ENCODE assay signal across 8 cellular contexts in genomic region chr15:64912379-64912778, GRCh38. TPM values are rescaled to one million over a fixed set of nuclear protein-coding genes. Genes with fewer than 3 reads are reported as not detected.
DNase-seq lines count a peak whose midpoint lies in the region; ATAC-seq, FAIRE-seq and TF ChIP-seq lines count a peak whose summit lies in the region.

No MANE protein-coding gene starts in this region.

- CTCF ChIA-PET in CD8-positive, alpha-beta memory T cell (lab: Charles Lee), result interaction anchor here (2.0 to 11.0 kb wide), 2 partner anchors 102 to 182 kb away, joined by 9 to 115 read pairs; no protein-coding TSS in a partner anchor

- H3K27ac ChIP-seq in CD8-positive, alpha-beta memory T cell (ENCODE audit: low read depth, low read length), result no peak overlapping the region
- H3K27ac ChIP-seq in pancreas, result no peak overlapping the region

- no peaks in the 10 kb centered on the region for H3K9me3 ChIP-seq in CD8-positive, alpha-beta memory T cell (ENCODE audit: low read length)
- no peaks in the 10 kb centered on the region for H3K9me3 ChIP-seq in pancreas

- H3K4me3 ChIP-seq in CD8-positive, alpha-beta memory T cell (ENCODE audit: low read length), result no peak overlapping the region
- H3K4me3 ChIP-seq in fibroblast of pulmonary artery (replicated peaks; ENCODE audit: low read depth, low read length) (peak overlapping the region; percentile 53), pancreas (peak overlapping the region; percentile 40 to 70 (median 51))

- peaks cover 6% of the 10 kb centered on the region for H3K4me1 ChIP-seq in CD8-positive, alpha-beta memory T cell (ENCODE audit: insufficient read depth, low read length)
- H3K4me1 ChIP-seq in pancreas, result no peaks in the 10 kb centered on the region

- no peak for DNase-seq in CD8-positive, alpha-beta memory T cell
- no peak for DNase-seq in fibroblast of pulmonary artery (ENCODE audit: low read depth)
- DNase-seq in pancreas, result peak in 1 of 6 donors; percentile 25
- no peak for DNase-seq in ACHN
- DNase-seq in COLO668 (lab: John Stamatoyannopoulos, UW; ENCODE audit: unreplicated experiment), result no peak

- peaks cover 5 to 21% (median 11%) of the 10 kb centered on the region in 3 donors for H3K4me1 Mint-ChIP-seq in CD8-positive, alpha-beta memory T cell

- H3K4me3 Mint-ChIP-seq in CD8-positive, alpha-beta memory T cell, result peak overlapping the region; percentile 8 to 60 (median 38)

- H3K9me3 Mint-ChIP-seq in CD8-positive, alpha-beta memory T cell, result no peaks in the 10 kb centered on the region

- H3K27ac Mint-ChIP-seq in CD8-positive, alpha-beta memory T cell, result no peak overlapping the region

- TF ChIP-seq CTCF in fibroblast of pulmonary artery (IDR thresholded peaks at IDR 0.05; ENCODE audit: low read length, missing control alignments) (no peak), pancreas (IDR thresholded peaks at IDR 0.05) (no peak)

- 45 to 56% methylated on average over 12 of the region's 12 CpGs for WGBS in pancreas, 2 donors

- peaks cover 0 to under 1% (median 0%) of the 10 kb centered on the region in 3 donors for H3K36me3 Mint-ChIP-seq in CD8-positive, alpha-beta memory T cell

- peaks cover 4 to 6% of the 10 kb centered on the region in 2 donors for H3K27me3 Mint-ChIP-seq in CD8-positive, alpha-beta memory T cell

- no peaks in the 10 kb centered on the region for H3K27me3 ChIP-seq in CD8-positive, alpha-beta memory T cell (ENCODE audit: insufficient read depth, low read length, poor library complexity, severe bottlenecking)
- peaks cover 0 to 3% (median 0%) of the 10 kb centered on the region in 4 donors for H3K27me3 ChIP-seq in pancreas

- no peak for FAIRE-seq in pancreas (lab: Jason Lieb, UNC)

- intact Hi-C loops in pancreas (cut with DNase I), result loop anchor here in 1 of 3 donors (10.0 kb wide), 1 partner anchor 178 kb away; no protein-coding TSS in a partner anchor

- ATAC-seq in SK-N-SH treated with all-trans-retinoic acid at 6 μM for 48 hours (peak; percentile 5), pancreas (peak; percentile 39 to 45 (median 44)), GM18873 (IDR thresholded peaks at IDR 0.05; ENCODE audit: low FRiP score, unreplicated experiment) (no peak), HG03135 (IDR thresholded peaks at IDR 0.05; ENCODE audit: unreplicated experiment) (no peak)

- in situ Hi-C loops in ACHN (cut with HindIII; ENCODE audit: low pct_ligation_motif_present, low pct_unique_long_range_greater_than_20kb, low sequenced_read_pairs), result no loop called here

- H3K36me3 ChIP-seq in CD8-positive, alpha-beta memory T cell (ENCODE audit: insufficient read depth, low read length), result no peaks in the 10 kb centered on the region
- H3K36me3 ChIP-seq in pancreas, result no peaks in the 10 kb centered on the region

- POLR2A ChIA-PET in CD8-positive, alpha-beta memory T cell (lab: Charles Lee), result no interaction called here

TF ChIP-seq in SK-N-SH treated with all-trans-retinoic acid at 6 μM for 48 hours, 23 proteins besides CTCF, POLR2A, EP300 and RAD21:
- no peak for TF ChIP-seq ZNF8 (CRISPR knock-in tag; IDR thresholded peaks at IDR 0.05)
- no peak for TF ChIP-seq ZNF70 (CRISPR knock-in tag; IDR thresholded peaks at IDR 0.05)
- TF ChIP-seq, protein P1, sequence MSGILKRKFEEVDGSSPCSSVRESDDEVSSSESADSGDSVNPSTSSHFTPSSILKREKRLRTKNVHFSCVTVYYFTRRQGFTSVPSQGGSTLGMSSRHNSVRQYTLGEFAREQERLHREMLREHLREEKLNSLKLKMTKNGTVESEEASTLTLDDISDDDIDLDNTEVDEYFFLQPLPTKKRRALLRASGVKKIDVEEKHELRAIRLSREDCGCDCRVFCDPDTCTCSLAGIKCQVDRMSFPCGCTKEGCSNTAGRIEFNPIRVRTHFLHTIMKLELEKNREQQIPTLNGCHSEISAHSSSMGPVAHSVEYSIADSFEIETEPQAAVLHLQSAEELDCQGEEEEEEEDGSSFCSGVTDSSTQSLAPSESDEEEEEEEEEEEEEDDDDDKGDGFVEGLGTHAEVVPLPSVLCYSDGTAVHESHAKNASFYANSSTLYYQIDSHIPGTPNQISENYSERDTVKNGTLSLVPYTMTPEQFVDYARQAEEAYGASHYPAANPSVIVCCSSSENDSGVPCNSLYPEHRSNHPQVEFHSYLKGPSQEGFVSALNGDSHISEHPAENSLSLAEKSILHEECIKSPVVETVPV (CRISPR knock-in tag; IDR thresholded peaks at IDR 0.05), result no peak
- TF ChIP-seq, protein P2, sequence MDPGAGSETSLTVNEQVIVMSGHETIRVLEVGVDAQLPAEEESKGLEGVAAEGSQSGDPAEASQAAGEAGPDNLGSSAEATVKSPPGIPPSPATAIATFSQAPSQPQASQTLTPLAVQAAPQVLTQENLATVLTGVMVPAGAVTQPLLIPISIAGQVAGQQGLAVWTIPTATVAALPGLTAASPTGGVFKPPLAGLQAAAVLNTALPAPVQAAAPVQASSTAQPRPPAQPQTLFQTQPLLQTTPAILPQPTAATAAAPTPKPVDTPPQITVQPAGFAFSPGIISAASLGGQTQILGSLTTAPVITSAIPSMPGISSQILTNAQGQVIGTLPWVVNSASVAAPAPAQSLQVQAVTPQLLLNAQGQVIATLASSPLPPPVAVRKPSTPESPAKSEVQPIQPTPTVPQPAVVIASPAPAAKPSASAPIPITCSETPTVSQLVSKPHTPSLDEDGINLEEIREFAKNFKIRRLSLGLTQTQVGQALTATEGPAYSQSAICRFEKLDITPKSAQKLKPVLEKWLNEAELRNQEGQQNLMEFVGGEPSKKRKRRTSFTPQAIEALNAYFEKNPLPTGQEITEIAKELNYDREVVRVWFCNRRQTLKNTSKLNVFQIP (CRISPR knock-in tag; IDR thresholded peaks at IDR 0.05; ENCODE audit: borderline replicate concordance, low read depth), result no peak
- no peak for TF ChIP-seq ZFP3 (CRISPR knock-in tag; IDR thresholded peaks at IDR 0.05)
- TF ChIP-seq RARB (CRISPR knock-in tag; IDR thresholded peaks at IDR 0.05), result no peak
- no peak for TF ChIP-seq OSR1 (CRISPR knock-in tag; IDR thresholded peaks at IDR 0.05)
- TF ChIP-seq PATZ1 (CRISPR knock-in tag; IDR thresholded peaks at IDR 0.05; ENCODE audit: borderline replicate concordance), result no peak
- no peak for TF ChIP-seq ZNF565 (CRISPR knock-in tag; conservative IDR thresholded peaks at IDR 0.05; ENCODE audit: low read depth)
- no peak for TF ChIP-seq PPARA (CRISPR knock-in tag; IDR thresholded peaks at IDR 0.05; ENCODE audit: borderline replicate concordance)
- TF ChIP-seq BACH2 (CRISPR knock-in tag; IDR thresholded peaks at IDR 0.05; ENCODE audit: borderline replicate concordance), result no peak
- no peak for TF ChIP-seq TSHZ2 (CRISPR knock-in tag; IDR thresholded peaks at IDR 0.05)
- TF ChIP-seq ISL1 (CRISPR knock-in tag; IDR thresholded peaks at IDR 0.05), result no peak

RNA-seq across cellular contexts. Expression of gene ANKDD1A, which starts 0.7 kb away (rescaled TPM):
- total RNA-seq in CD8-positive, alpha-beta memory T cell, result 1 to 10 TPM; 3.0 TPM
- 2.4 TPM for polyA plus RNA-seq in CD8-positive, alpha-beta memory T cell
- 1 to 10 TPM; 2.0 to 4.9 (median 3.8) TPM for total RNA-seq in pancreas
- polyA plus RNA-seq in pancreas, result 1 to 10 TPM; 2.2 to 4.6 TPM

Comparison
In these comparisons a context has a peak if more than half of its experiments do, and no peak if none do; other contexts are left out.
1. ATAC-seq: peak in SK-N-SH treated with all-trans-retinoic acid at 6 μM for 48 hours (single experiment) and pancreas (4 of 4); none in GM18873 (single experiment) and HG03135 (single experiment).